16 cellular contexts compared by ENCODE assay signal in the genomic region with DNA sequence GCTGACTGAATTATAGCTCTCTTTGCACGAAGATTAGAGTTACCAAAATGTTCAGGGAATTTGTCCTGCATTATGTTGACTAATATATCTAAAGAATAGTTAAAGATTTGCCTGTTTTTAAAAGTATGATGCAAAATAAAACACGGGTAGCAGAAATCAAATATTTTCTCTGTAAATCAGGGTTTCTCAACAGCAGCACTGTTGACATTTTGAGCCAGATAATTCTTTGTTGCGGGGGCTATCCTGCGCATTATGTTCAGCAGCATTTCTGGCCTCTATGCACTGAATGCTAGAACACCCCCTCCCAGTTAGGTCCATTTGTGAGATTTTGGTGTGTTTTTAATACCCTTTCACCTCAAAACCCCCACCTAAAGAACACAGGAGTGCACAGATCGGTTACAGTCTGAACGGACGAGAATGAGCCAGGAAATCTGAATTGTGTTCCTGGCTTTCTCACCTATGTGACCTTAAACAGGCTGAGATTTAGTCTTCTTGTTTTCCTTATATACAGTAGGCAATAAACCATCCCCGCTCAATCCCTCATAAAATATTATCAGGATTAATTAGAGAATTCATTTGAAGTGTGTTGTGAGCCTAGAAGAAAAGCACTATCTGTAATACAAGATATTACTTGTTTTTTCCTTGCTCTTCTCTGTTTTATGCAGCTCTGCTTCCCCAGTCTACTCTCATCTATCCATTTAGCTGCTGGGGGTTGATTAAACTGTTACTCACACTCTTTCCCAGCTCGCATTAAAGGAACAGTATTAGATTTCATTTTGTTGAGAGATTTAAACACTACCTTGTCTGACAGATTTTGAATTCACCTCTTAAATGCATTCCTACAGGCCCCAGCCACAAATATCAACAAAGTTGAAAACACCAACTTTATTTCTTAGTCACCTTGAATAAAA.
"Had no signal": no experiment of that assay in that cellular context is flagged by ENCODE, and none has a peak within 500 bp of the region (broad histone marks: within the 10 kb centered on the region; RNA-seq: fewer than 3 reads in every experiment).

No MANE protein-coding gene starts in this region.

- DNase-seq: activated CD4-positive, alpha-beta T cell treated with anti-CD3 and anti-CD28 coated beads, Interleukin-2, amount 50 U/mL, for 4 hours; activated CD4-positive, CD25-positive, alpha-beta regulatory T cell treated with anti-CD3 and anti-CD28 coated beads, Interleukin-2, amount 50 U/mL, for 72 hours; activated CD8-positive, alpha-beta memory T cell treated with anti-CD3 and anti-CD28 coated beads, Interleukin-2, amount 10 ng/mL, durations not matched to agents 7 days and 5 days; activated effector memory CD4-positive, alpha-beta T cell treated with anti-CD3 and anti-CD28 coated beads, Interleukin-2, amount 50 U/mL, for 16 hours; activated T-cell treated with anti-CD3 and anti-CD28 coated beads, Interleukin-2, amount 50 U/mL, for 24 hours; amygdala; colonic mucosa; effector CD8-positive, alpha-beta T cell; gastrocnemius medialis; kidney; T-helper 2 cell; tibial artery had no signal

- H3K27ac ChIP-seq: gastrocnemius medialis, parathyroid adenoma, tibial artery, vagina had no signal

- H3K4me3 ChIP-seq: colonic mucosa, gastrocnemius medialis, tibial artery, vagina had no signal

- H3K9me3 ChIP-seq: colonic mucosa, gastrocnemius medialis, tibial artery, vagina had no signal

- H3K27me3 Mint-ChIP-seq: activated CD8-positive, alpha-beta memory T cell treated with anti-CD3 and anti-CD28 coated beads, Interleukin-2, amount 10 ng/mL, durations not matched to agents 7 days and 5 days; activated naive CD8-positive, alpha-beta T cell; activated T-cell treated with anti-CD3 and anti-CD28 coated beads, Interleukin-2, amount 50 U/mL, for 24 hours; stimulated activated memory B cell treated with anti-CD40 and anti-IgM and Interleukin-4, amounts not matched to agents 10 μg/mL and 1 μg/mL and 100 μg/mL, for 72 hours had no signal

- H3K27me3 ChIP-seq: colonic mucosa, gastrocnemius medialis, tibial artery, vagina had no signal

- H3K4me3 Mint-ChIP-seq: activated CD8-positive, alpha-beta memory T cell treated with anti-CD3 and anti-CD28 coated beads, Interleukin-2, amount 10 ng/mL, durations not matched to agents 7 days and 5 days; activated naive CD8-positive, alpha-beta T cell; activated T-cell treated with anti-CD3 and anti-CD28 coated beads, Interleukin-2, amount 50 U/mL, for 24 hours; stimulated activated memory B cell treated with anti-CD40 and anti-IgM and Interleukin-4, amounts not matched to agents 10 μg/mL and 1 μg/mL and 100 μg/mL, for 72 hours had no signal

- H3K36me3 ChIP-seq: colonic mucosa, gastrocnemius medialis, tibial artery, vagina had no signal

- H3K9me3 Mint-ChIP-seq: activated T-cell treated with anti-CD3 and anti-CD28 coated beads, Interleukin-2, amount 50 U/mL, for 24 hours; stimulated activated memory B cell treated with anti-CD40 and anti-IgM and Interleukin-4, amounts not matched to agents 10 μg/mL and 1 μg/mL and 100 μg/mL, for 72 hours had no signal

- ATAC-seq: activated CD8-positive, alpha-beta memory T cell treated with anti-CD3 and anti-CD28 coated beads, Interleukin-2, amount 10 ng/mL, durations not matched to agents 7 days and 5 days; gastrocnemius medialis; stimulated activated memory B cell treated with anti-CD40 and anti-IgM and Interleukin-4, amounts not matched to agents 10 μg/mL and 1 μg/mL and 100 μg/mL, for 72 hours had no signal

- H3K27ac Mint-ChIP-seq: activated CD8-positive, alpha-beta memory T cell treated with anti-CD3 and anti-CD28 coated beads, Interleukin-2, amount 10 ng/mL, durations not matched to agents 7 days and 5 days; activated naive CD8-positive, alpha-beta T cell; activated T-cell treated with anti-CD3 and anti-CD28 coated beads, Interleukin-2, amount 50 U/mL, for 24 hours; stimulated activated memory B cell treated with anti-CD40 and anti-IgM and Interleukin-4, amounts not matched to agents 10 μg/mL and 1 μg/mL and 100 μg/mL, for 72 hours had no signal

- H3K4me1 ChIP-seq: colonic mucosa, gastrocnemius medialis, parathyroid adenoma, tibial artery, vagina had no signal

- H3K4me1 Mint-ChIP-seq: activated CD8-positive, alpha-beta memory T cell treated with anti-CD3 and anti-CD28 coated beads, Interleukin-2, amount 10 ng/mL, durations not matched to agents 7 days and 5 days; stimulated activated memory B cell treated with anti-CD40 and anti-IgM and Interleukin-4, amounts not matched to agents 10 μg/mL and 1 μg/mL and 100 μg/mL, for 72 hours had no signal

- H3K36me3 Mint-ChIP-seq: activated CD8-positive, alpha-beta memory T cell treated with anti-CD3 and anti-CD28 coated beads, Interleukin-2, amount 10 ng/mL, durations not matched to agents 7 days and 5 days; activated naive CD8-positive, alpha-beta T cell; stimulated activated memory B cell treated with anti-CD40 and anti-IgM and Interleukin-4, amounts not matched to agents 10 μg/mL and 1 μg/mL and 100 μg/mL, for 72 hours had no signal
